In the genomic region with DNA sequence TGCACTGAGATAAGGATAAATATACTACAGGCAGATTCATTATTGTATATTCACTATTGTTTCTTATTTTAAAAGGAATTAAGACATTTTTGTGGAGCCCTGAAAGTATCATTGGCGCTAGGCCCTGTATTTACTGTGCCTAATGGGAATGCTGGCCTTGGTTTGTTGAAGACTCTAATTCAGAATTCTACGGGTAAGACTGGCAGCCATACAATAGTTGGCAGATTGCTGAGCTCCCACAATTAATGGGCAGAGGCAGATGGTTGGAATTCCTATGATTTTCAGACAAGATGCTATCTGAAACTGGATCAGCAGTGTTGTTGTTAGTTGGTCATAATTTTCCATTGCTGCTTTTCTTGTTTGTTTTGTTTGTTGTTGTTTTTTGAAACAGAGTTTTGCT, we compare ENCODE assay signal across 14 cellular contexts.
"Had no signal": no experiment of that assay in that cellular context is flagged by ENCODE, and none has a peak within 500 bp of the region (broad histone marks: within the 10 kb centered on the region; RNA-seq: fewer than 3 reads in every experiment).

No MANE protein-coding gene starts in this region.

- H3K9me3 ChIP-seq: left lung, sigmoid colon, spleen had no signal

- ATAC-seq: left lung; stimulated activated naive B cell treated with anti-CD40 and anti-IgM and Interleukin-4, amounts not matched to agents 10 μg/mL and 1 μg/mL and 100 μg/mL, for 72 hours had no signal

- H3K4me1 ChIP-seq: left lung, sigmoid colon, spleen had no signal

- H3K4me3 ChIP-seq: cardiac muscle cell, left lung, sigmoid colon, spleen had no signal

- H3K27ac ChIP-seq: cardiac muscle cell, epithelial cell of prostate, left lung, sigmoid colon, spleen, VCaP had no signal

- H3K27me3 ChIP-seq: cardiac muscle cell had no signal

- DNase-seq: activated CD4-positive, alpha-beta T cell treated with anti-CD3 and anti-CD28 coated beads, Interleukin-2, amount 50 U/mL, for 1 hour; activated CD4-positive, CD25-positive, alpha-beta regulatory T cell treated with anti-CD3 and anti-CD28 coated beads, Interleukin-2, amount 50 U/mL, for 72 hours; activated CD8-positive, alpha-beta memory T cell treated with anti-CD3 and anti-CD28 coated beads for 24 hours; activated gamma-delta T cell; endodermal cell; left lung; nephron progenitor cell; nucleus accumbens; sigmoid colon; spleen; stimulated activated naive B cell treated with anti-CD40 and anti-IgM and Interleukin-4, amounts not matched to agents 10 μg/mL and 1 μg/mL and 100 μg/mL, for 72 hours had no signal

- H3K36me3 ChIP-seq: cardiac muscle cell, left lung, sigmoid colon, spleen had no signal
